In genomic region chr12:810635-811415, GRCh38 we compare ENCODE assay signal across 12 cellular contexts. TPM values are rescaled to one million over a fixed set of nuclear protein-coding genes. Genes with fewer than 3 reads are reported as not detected.
A peak's percentile ranks its signal among the peaks of the same experiment; 100 is the strongest.
DNase-seq lines count a peak whose midpoint lies in the region; ATAC-seq lines count a peak whose summit lies in the region.
"Had no signal": no experiment of that assay in that cellular context is flagged by ENCODE, and none has a peak within 500 bp of the region (broad histone marks: within the 10 kb centered on the region; RNA-seq: fewer than 3 reads in every experiment).

No MANE protein-coding gene starts in this region.

- H3K4me1 Mint-ChIP-seq in activated CD8-positive, alpha-beta memory T cell treated with anti-CD3 and anti-CD28 coated beads, Interleukin-2, amount 10 ng/mL, durations not matched to agents 7 days and 5 days = peaks cover 70% of the 10 kb centered on the region

- ATAC-seq in activated CD8-positive, alpha-beta memory T cell treated with anti-CD3 and anti-CD28 coated beads, Interleukin-2, amount 10 ng/mL, durations not matched to agents 7 days and 5 days = peak; percentile 85
- peak; percentile 43 for ATAC-seq in HG03457 (IDR thresholded peaks at IDR 0.05; ENCODE audit: unreplicated experiment)
- ATAC-seq: mucosa of descending colon had no signal

- H3K27ac Mint-ChIP-seq in activated CD8-positive, alpha-beta memory T cell treated with anti-CD3 and anti-CD28 coated beads, Interleukin-2, amount 10 ng/mL, durations not matched to agents 7 days and 5 days = peak overlapping the region; percentile 59

- H3K27me3 Mint-ChIP-seq in activated CD8-positive, alpha-beta memory T cell treated with anti-CD3 and anti-CD28 coated beads, Interleukin-2, amount 10 ng/mL, durations not matched to agents 7 days and 5 days = no peaks in the 10 kb centered on the region

- H3K4me3 Mint-ChIP-seq in activated CD8-positive, alpha-beta memory T cell treated with anti-CD3 and anti-CD28 coated beads, Interleukin-2, amount 10 ng/mL, durations not matched to agents 7 days and 5 days = peak overlapping the region; percentile 36

- H3K27ac ChIP-seq in caudate nucleus (ENCODE audit: low read depth, low read length) = peak overlapping the region; percentile 30

- CTCF ChIA-PET in activated CD8-positive, alpha-beta memory T cell treated with anti-CD3 and anti-CD28 coated beads, Interleukin-2, amount 10 ng/mL, durations not matched to agents 7 days and 5 days (lab: Charles Lee) = interaction anchor here (0.9 to 2.8 kb wide), 11 partner anchors 10 to 240 kb away, joined by 3 to 21 read pairs (median 4); partner anchors contain the start of gene WNK1

- peak; percentile 75 for DNase-seq in activated CD8-positive, alpha-beta memory T cell treated with anti-CD3 and anti-CD28 coated beads, Interleukin-2, amount 10 ng/mL, durations not matched to agents 7 days and 5 days
- DNase-seq in activated CD8-positive, alpha-beta memory T cell treated with anti-CD3 and anti-CD28 coated beads, Interleukin-2, amount 50 U/mL, for 48 hours = no peak
- DNase-seq in caudate nucleus (lab: John Stamatoyannopoulos, UW) (peak in 3 of 61 donors; percentile 12 to 22 (median 12)), GM03348 (ENCODE audit: low spot score) (no peak), medulla oblongata (ENCODE audit: extremely low spot score) (no peak), midbrain (lab: John Stamatoyannopoulos, UW) (no peak)
- DNase-seq in stimulated activated CD8-positive, alpha-beta memory T cell treated with anti-CD3 and anti-CD28 coated beads, Interleukin-4, amount 100 ng/mL, for 24 hours (ENCODE audit: low read depth) = peak; percentile 22
- DNase-seq: amniotic stem cell, mucosa of descending colon, NCI-H1436, SHP77 treated with DMSO at 0.1 percent for 48 hours had no signal

- H3K9me3 Mint-ChIP-seq in activated CD8-positive, alpha-beta memory T cell treated with anti-CD3 and anti-CD28 coated beads, Interleukin-2, amount 10 ng/mL, durations not matched to agents 7 days and 5 days (ENCODE audit: low read depth) = no peaks in the 10 kb centered on the region

- peaks cover 13% of the 10 kb centered on the region for H3K36me3 Mint-ChIP-seq in activated CD8-positive, alpha-beta memory T cell treated with anti-CD3 and anti-CD28 coated beads, Interleukin-2, amount 10 ng/mL, durations not matched to agents 7 days and 5 days

RNA-seq across cellular contexts. Expression of gene WNK1, which starts 58.4 kb away (rescaled TPM):
- total RNA-seq in activated CD8-positive, alpha-beta memory T cell treated with anti-CD3 and anti-CD28 coated beads, Interleukin-2, amount 10 ng/mL, durations not matched to agents 7 days and 5 days = 100 to 1,000 TPM; 199 to 211 TPM

Comparison
In these comparisons a context has a peak if more than half of its experiments do, and no peak if none do; other contexts are left out.
1. DNase-seq: peak in activated CD8-positive, alpha-beta memory T cell treated with anti-CD3 and anti-CD28 coated beads, Interleukin-2, amount 10 ng/mL, durations not matched to agents 7 days and 5 days (single experiment) and stimulated activated CD8-positive, alpha-beta memory T cell treated with anti-CD3 and anti-CD28 coated beads, Interleukin-4, amount 100 ng/mL, for 24 hours (single experiment); none in activated CD8-positive, alpha-beta memory T cell treated with anti-CD3 and anti-CD28 coated beads, Interleukin-2, amount 50 U/mL, for 48 hours (single experiment), GM03348 (single experiment), medulla oblongata (single experiment) and midbrain (single experiment).